Comparison of ENCODE assay signal across 16 cellular contexts in genomic region chr3:131541288-131541687, GRCh38. TPM values are rescaled to one million over a fixed set of nuclear protein-coding genes. Genes with fewer than 3 reads are reported as not detected.
DNase-seq lines count a peak whose midpoint lies in the region.
"Had no signal": no experiment of that assay in that cellular context is flagged by ENCODE, and none has a peak within 500 bp of the region (broad histone marks: within the 10 kb centered on the region; RNA-seq: fewer than 3 reads in every experiment).

No MANE protein-coding gene starts in this region.

- DNase-seq in Caki2 (ENCODE audit: low read depth) = peak; percentile 86
- DNase-seq in glomerular visceral epithelial cell (ENCODE audit: extremely low spot score) = peak; percentile 25
- DNase-seq in left kidney (ENCODE audit: low read depth, low spot score) = peak; percentile 19
- peak; percentile 93 for DNase-seq in renal cortical epithelial cell (ENCODE audit: low read depth)
- DNase-seq in HT-29 (ENCODE audit: low spot score) = no peak
- DNase-seq in DMS 273 treated with DMSO at 0.1 percent for 48 hours (lab: John Stamatoyannopoulos, UW) = no peak
- DNase-seq in anterior cingulate cortex (lab: John Stamatoyannopoulos, UW) = no peak
- DNase-seq: 8988T; C1 segment of cervical spinal cord; CD4-positive, alpha-beta memory T cell; COR-L47; DMS79; EL; GF-D8; H7; HCEC 1CT had no signal

- in situ Hi-C loops in Caki2 (cut with HindIII; ENCODE audit: low pct_unique_long_range_greater_than_20kb, low sequenced_read_pairs) = no loop called here

RNA-seq across cellular contexts. Expression of gene MRPL3, which starts 38.5 kb away (rescaled TPM):
- total RNA-seq in Caki2 (2014; rRNA removed; shearing (Covaris generic); ENCODE audit: low replicate concordance) = 217 and 286 TPM in 2 replicates
- 123 and 159 TPM in 2 replicates for total RNA-seq in renal cortical epithelial cell
- 259 and 260 TPM in 2 replicates for total RNA-seq in HT-29 (2014; rRNA removed; shearing (Covaris generic))

Comparison
In these comparisons a context has a peak if more than half of its experiments do, and no peak if none do; other contexts are left out.
1. DNase-seq: peak in Caki2 (single experiment), glomerular visceral epithelial cell (single experiment), left kidney (single experiment) and renal cortical epithelial cell (single experiment); none in HT-29 (single experiment), DMS 273 treated with DMSO at 0.1 percent for 48 hours (single experiment) and anterior cingulate cortex (0 of 58).